In genomic region chr9:110619831-110620230, GRCh38 we compare ENCODE assay signal across 26 cellular contexts. TPM values are rescaled to one million over a fixed set of nuclear protein-coding genes. Genes with fewer than 3 reads are reported as not detected.
DNase-seq lines count a peak whose midpoint lies in the region; ATAC-seq and TF ChIP-seq lines count a peak whose summit lies in the region.
"Had no signal": no experiment of that assay in that cellular context is flagged by ENCODE, and none has a peak within 500 bp of the region (broad histone marks: within the 10 kb centered on the region; RNA-seq: fewer than 3 reads in every experiment).

No MANE protein-coding gene starts in this region.

- H3K4me1 ChIP-seq in GM23248 (ENCODE audit: insufficient read depth): peaks cover 28% of the 10 kb centered on the region
- H3K4me1 ChIP-seq: adrenal gland had no signal

- no peak for TF ChIP-seq CTCF in AG04450 (IDR thresholded peaks at IDR 0.05; ENCODE audit: low read depth, low read length)
- TF ChIP-seq CTCF in fibroblast of pulmonary artery (IDR thresholded peaks at IDR 0.05; ENCODE audit: low read length, missing control alignments): no peak

- H3K79me2 ChIP-seq in GM23248 (ENCODE audit: insufficient read depth): no peaks in the 10 kb centered on the region
- H3K79me2 ChIP-seq: hepatocyte had no signal

- H3K27ac ChIP-seq in AG04450 (ENCODE audit: low read depth, low read length): no peak overlapping the region
- H3K27ac ChIP-seq in GM23248: 0 out of 2 replicates have a peak overlapping the region, but pooled peaks have one; percentile 23
- H3K27ac ChIP-seq: 22Rv1, adrenal gland, hepatocyte had no signal

- H3K9ac ChIP-seq in GM23248: no peak overlapping the region

- no peaks in the 10 kb centered on the region for H3K27me3 ChIP-seq in AG04450 (ENCODE audit: control insufficient read depth, insufficient read depth, low read length)
- no peaks in the 10 kb centered on the region for H3K27me3 ChIP-seq in GM23248 (replicated peaks; ENCODE audit: insufficient read depth)
- H3K27me3 ChIP-seq: adrenal gland, hepatocyte had no signal

- no peaks in the 10 kb centered on the region for H3K36me3 ChIP-seq in GM23248 (ENCODE audit: low read depth)
- H3K36me3 ChIP-seq: adrenal gland had no signal

- H3K9me2 ChIP-seq in GM23248 (ENCODE audit: insufficient read depth): no peaks in the 10 kb centered on the region

- peak; percentile 21 for DNase-seq in AG04450 (ENCODE audit: low read depth, low spot score)
- DNase-seq in GM23248: peak; percentile 69
- DNase-seq in astrocyte of the hippocampus (ENCODE audit: low read depth, low spot score): peak; percentile 33
- peak; percentile 42 for DNase-seq in fibroblast of pulmonary artery (ENCODE audit: low read depth)
- DNase-seq in stimulated activated CD4-positive, alpha-beta T cell treated with anti-CD3 and anti-CD28 coated beads, Interleukin-4, amount 100 ng/mL, for 24 hours: no peak
- no peak for DNase-seq in activated T-cell treated with anti-CD3 and anti-CD28 coated beads, Interleukin-2, amount 50 U/mL, for 1 hour
- DNase-seq: activated CD4-positive, alpha-beta memory T cell treated with anti-CD3 and anti-CD28 coated beads for 36 hours; activated CD4-positive, alpha-beta T cell treated with anti-CD3 and anti-CD28 coated beads for 1 hour; activated naive CD4-positive, alpha-beta T cell treated with Interleukin-2 at 50 U/mL for 16 hours; adrenal gland; CD4-positive, alpha-beta memory T cell; endodermal cell; mucosa of descending colon; natural killer cell; NCI-H1694; NCI-H510A; stimulated activated CD4-positive, alpha-beta T cell treated with anti-CD3 and anti-CD28 coated beads, Interleukin-15, amount 100 ng/mL, for 24 hours; trophoblast cell had no signal

- no peaks in the 10 kb centered on the region for H4K20me1 ChIP-seq in GM23248 (ENCODE audit: insufficient read depth)

- H3K4me2 ChIP-seq in GM23248 (ENCODE audit: unreplicated experiment): peak overlapping the region; percentile 18
- H3K4me2 ChIP-seq: hepatocyte had no signal

- in situ Hi-C loops in GM23248 (cut with MboI): no loop called here

- H3F3A ChIP-seq in GM23248 (ENCODE audit: insufficient read depth): peaks cover 24% of the 10 kb centered on the region

- H3K4me3 ChIP-seq in AG04450 (ENCODE audit: low read depth, low read length) (no peak overlapping the region), GM23248 (no peak overlapping the region), fibroblast of pulmonary artery (replicated peaks; ENCODE audit: low read depth, low read length) (no peak overlapping the region)
- H3K4me3 ChIP-seq: adrenal gland, GM12878, hepatocyte, lung, mucosa of descending colon had no signal

- POLR2A ChIA-PET in AG04450 (lab: Yijun Ruan, JAX): interaction anchor here (1.1 kb wide), 1 partner anchor 40 kb away, joined by 5 read pairs; the partner anchor contains the start of gene SVEP1

- H2AFZ ChIP-seq in GM23248: peak overlapping the region; percentile 46
- H2AFZ ChIP-seq: hepatocyte had no signal

- H3K9me3 ChIP-seq in AG04450 (ENCODE audit: control insufficient read depth, insufficient read depth, low read length) (no peaks in the 10 kb centered on the region), GM23248 (ENCODE audit: low read depth) (no peaks in the 10 kb centered on the region)
- H3K9me3 ChIP-seq: adrenal gland, mucosa of descending colon had no signal

- no peak for ATAC-seq in GM21447 (IDR thresholded peaks at IDR 0.05; ENCODE audit: unreplicated experiment)
- no peak for ATAC-seq in GM19395 (IDR thresholded peaks at IDR 0.05; ENCODE audit: unreplicated experiment)
- ATAC-seq: GM12878; mucosa of descending colon; natural killer cell; stimulated activated effector memory CD8-positive, alpha-beta T cell treated with anti-CD3 and anti-CD28 coated beads, Interleukin-12 subunit alpha, Interleukin-12 subunit beta, amount 100 ng/mL, for 72 hours had no signal

- CTCF ChIA-PET in AG04450 (lab: Charles Lee): interaction anchor here (1.1 to 1.6 kb wide), 2 partner anchors 9 to 28 kb away, joined by 3 read pairs; no protein-coding TSS in a partner anchor

RNA-seq across cellular contexts. Expression of gene SVEP1, which starts 40.3 kb away (rescaled TPM):
- polyA plus RNA-seq in AG04450 (2011; rRNA removed) (34.8 and 40.9 TPM in 2 replicates), GM23248 (2016; fragmentation: Nextera tagmentation; extraction: Ambion mirVana) (12.6 and 13.6 TPM in 2 replicates)
- 84.2 and 94.7 TPM in 2 replicates for polyA minus RNA-seq in AG04450 (2011; rRNA and poly(A)+ RNA removed)
- 47.3 and 50.5 TPM in 2 replicates for total RNA-seq in GM23248 (2014; rRNA removed; shearing (Covaris generic))
- total RNA-seq: activated CD4-positive, alpha-beta memory T cell treated with anti-CD3 and anti-CD28 coated beads for 36 hours; CD4-positive, alpha-beta memory T cell; natural killer cell had no signal
- polyA plus RNA-seq: CD4-positive, alpha-beta memory T cell; IgD-negative memory B cell had no signal

RNA-seq across cellular contexts. Expression of gene MUSK, which starts 48.8 kb away (rescaled TPM):
- 0.58 and 0.77 TPM in 2 replicates for polyA plus RNA-seq in AG04450 (2011; rRNA removed)
- polyA minus RNA-seq in AG04450 (2011; rRNA and poly(A)+ RNA removed): 1.1 TPM in 2 replicates
- not detected in 2 replicates for total RNA-seq in GM23248 (2014; rRNA removed; shearing (Covaris generic))
- polyA plus RNA-seq in GM23248 (2016; fragmentation: Nextera tagmentation; extraction: Ambion mirVana): not detected in 2 replicates
- total RNA-seq: activated CD4-positive, alpha-beta memory T cell treated with anti-CD3 and anti-CD28 coated beads for 36 hours; CD4-positive, alpha-beta memory T cell; endodermal cell; natural killer cell had no signal
- polyA plus RNA-seq: CD4-positive, alpha-beta memory T cell; hepatocyte; IgD-negative memory B cell had no signal

Comparison
In these comparisons a context has a peak if more than half of its experiments do, and no peak if none do; other contexts are left out.
1. DNase-seq: peak in AG04450 (single experiment), GM23248 (single experiment), astrocyte of the hippocampus (single experiment) and fibroblast of pulmonary artery (single experiment); none in stimulated activated CD4-positive, alpha-beta T cell treated with anti-CD3 and anti-CD28 coated beads, Interleukin-4, amount 100 ng/mL, for 24 hours (single experiment) and activated T-cell treated with anti-CD3 and anti-CD28 coated beads, Interleukin-2, amount 50 U/mL, for 1 hour (single experiment).